1 cellular context compared by ENCODE assay signal in genomic region chr21:35697321-35697808, GRCh38.
TF ChIP-seq lines count a peak whose summit lies in the region.

No MANE protein-coding gene starts in this region.

TF ChIP-seq in liver, 16 proteins besides CTCF, POLR2A, EP300 and RAD21 (continued from another document):
- TF ChIP-seq, protein P1, sequence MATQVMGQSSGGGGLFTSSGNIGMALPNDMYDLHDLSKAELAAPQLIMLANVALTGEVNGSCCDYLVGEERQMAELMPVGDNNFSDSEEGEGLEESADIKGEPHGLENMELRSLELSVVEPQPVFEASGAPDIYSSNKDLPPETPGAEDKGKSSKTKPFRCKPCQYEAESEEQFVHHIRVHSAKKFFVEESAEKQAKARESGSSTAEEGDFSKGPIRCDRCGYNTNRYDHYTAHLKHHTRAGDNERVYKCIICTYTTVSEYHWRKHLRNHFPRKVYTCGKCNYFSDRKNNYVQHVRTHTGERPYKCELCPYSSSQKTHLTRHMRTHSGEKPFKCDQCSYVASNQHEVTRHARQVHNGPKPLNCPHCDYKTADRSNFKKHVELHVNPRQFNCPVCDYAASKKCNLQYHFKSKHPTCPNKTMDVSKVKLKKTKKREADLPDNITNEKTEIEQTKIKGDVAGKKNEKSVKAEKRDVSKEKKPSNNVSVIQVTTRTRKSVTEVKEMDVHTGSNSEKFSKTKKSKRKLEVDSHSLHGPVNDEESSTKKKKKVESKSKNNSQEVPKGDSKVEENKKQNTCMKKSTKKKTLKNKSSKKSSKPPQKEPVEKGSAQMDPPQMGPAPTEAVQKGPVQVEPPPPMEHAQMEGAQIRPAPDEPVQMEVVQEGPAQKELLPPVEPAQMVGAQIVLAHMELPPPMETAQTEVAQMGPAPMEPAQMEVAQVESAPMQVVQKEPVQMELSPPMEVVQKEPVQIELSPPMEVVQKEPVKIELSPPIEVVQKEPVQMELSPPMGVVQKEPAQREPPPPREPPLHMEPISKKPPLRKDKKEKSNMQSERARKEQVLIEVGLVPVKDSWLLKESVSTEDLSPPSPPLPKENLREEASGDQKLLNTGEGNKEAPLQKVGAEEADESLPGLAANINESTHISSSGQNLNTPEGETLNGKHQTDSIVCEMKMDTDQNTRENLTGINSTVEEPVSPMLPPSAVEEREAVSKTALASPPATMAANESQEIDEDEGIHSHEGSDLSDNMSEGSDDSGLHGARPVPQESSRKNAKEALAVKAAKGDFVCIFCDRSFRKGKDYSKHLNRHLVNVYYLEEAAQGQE (IDR thresholded peaks at IDR 0.05), result no peak
